In the genomic region with DNA sequence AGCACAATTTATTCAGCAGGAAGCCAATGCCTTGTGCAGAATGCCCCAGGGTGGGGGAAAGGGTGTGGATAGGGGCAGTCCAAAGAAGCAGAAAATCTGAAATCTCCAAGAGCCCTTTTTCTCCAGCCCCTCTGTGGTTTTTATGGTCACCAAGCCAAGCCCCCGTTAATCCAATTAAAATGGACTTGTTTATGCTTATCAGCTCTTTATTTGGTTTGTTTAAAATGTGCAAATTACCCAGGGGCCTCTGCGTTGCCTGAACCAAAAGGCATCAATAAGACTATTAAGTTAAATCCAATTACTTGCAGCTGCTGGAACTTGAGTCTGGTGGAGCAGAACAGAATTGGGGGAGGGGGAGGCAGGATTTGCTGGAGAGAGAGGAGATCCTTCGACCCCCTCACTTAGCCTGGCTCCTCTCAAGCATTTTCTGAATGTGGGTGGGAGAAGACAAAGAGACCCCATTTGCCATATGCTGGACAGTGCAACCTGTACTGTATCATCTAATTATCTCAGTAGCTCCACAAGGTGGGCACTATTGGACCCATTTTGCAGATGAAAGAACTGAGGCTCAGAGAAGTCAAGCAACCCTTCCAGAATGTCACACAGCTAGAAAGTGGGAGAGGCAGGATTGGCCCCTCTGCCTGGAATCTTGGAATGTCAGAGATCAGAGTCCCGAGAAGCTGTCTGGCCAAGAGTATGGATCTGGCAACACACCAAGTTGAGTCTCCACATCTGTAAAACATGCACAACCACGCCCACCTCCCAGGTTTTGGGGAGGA, we compare ENCODE assay signal across 21 cellular contexts.
"Had no signal": no experiment of that assay in that cellular context is flagged by ENCODE, and none has a peak within 500 bp of the region (broad histone marks: within the 10 kb centered on the region; RNA-seq: fewer than 3 reads in every experiment).

No MANE protein-coding gene starts in this region.

- ATAC-seq: activated naive CD8-positive, alpha-beta T cell treated with anti-CD3 and anti-CD28 coated beads, Interleukin-2, amount 50 U/mL, for 24 hours; foreskin keratinocyte; left lobe of liver; lower lobe of right lung; right lobe of liver had no signal

- H3K27me3 Mint-ChIP-seq: activated CD4-positive, alpha-beta memory T cell treated with anti-CD3 and anti-CD28 coated beads for 36 hours; activated naive CD8-positive, alpha-beta T cell treated with anti-CD3 and anti-CD28 coated beads, Interleukin-2, amount 50 U/mL, for 24 hours had no signal

- H3K4me1 Mint-ChIP-seq: activated naive CD8-positive, alpha-beta T cell treated with anti-CD3 and anti-CD28 coated beads, Interleukin-2, amount 50 U/mL, for 24 hours; naive B cell had no signal

- H3K9me3 Mint-ChIP-seq: activated naive CD8-positive, alpha-beta T cell treated with anti-CD3 and anti-CD28 coated beads, Interleukin-2, amount 50 U/mL, for 24 hours; stimulated activated naive CD8-positive, alpha-beta T cell treated with anti-CD3 and anti-CD28 coated beads, Interleukin-15, Interleukin-2, amounts not matched to agents 100 ng/mL and 50 ng/mL, for 24 hours had no signal

- H3K4me3 Mint-ChIP-seq: activated CD4-positive, alpha-beta memory T cell treated with anti-CD3 and anti-CD28 coated beads for 36 hours; activated naive CD8-positive, alpha-beta T cell treated with anti-CD3 and anti-CD28 coated beads, Interleukin-2, amount 50 U/mL, for 24 hours; naive B cell; stimulated activated naive CD8-positive, alpha-beta T cell treated with anti-CD3 and anti-CD28 coated beads, Interleukin-15, Interleukin-2, amounts not matched to agents 100 ng/mL and 50 ng/mL, for 24 hours had no signal

- H3K36me3 Mint-ChIP-seq: activated CD4-positive, alpha-beta memory T cell treated with anti-CD3 and anti-CD28 coated beads for 36 hours; naive B cell had no signal

- H3K27ac Mint-ChIP-seq: activated CD4-positive, alpha-beta memory T cell treated with anti-CD3 and anti-CD28 coated beads for 36 hours; activated naive CD8-positive, alpha-beta T cell treated with anti-CD3 and anti-CD28 coated beads, Interleukin-2, amount 50 U/mL, for 24 hours; naive B cell; stimulated activated naive CD8-positive, alpha-beta T cell treated with anti-CD3 and anti-CD28 coated beads, Interleukin-15, Interleukin-2, amounts not matched to agents 100 ng/mL and 50 ng/mL, for 24 hours had no signal

- DNase-seq: activated CD4-positive, alpha-beta memory T cell treated with anti-CD3 and anti-CD28 coated beads for 36 hours; activated CD4-positive, alpha-beta T cell treated with anti-CD3 and anti-CD28 coated beads for 48 hours; activated CD4-positive, CD25-positive, alpha-beta regulatory T cell; activated effector memory CD4-positive, alpha-beta T cell treated with anti-CD3 and anti-CD28 coated beads, Interleukin-2, amount 50 U/mL, for 16 hours; activated naive CD4-positive, alpha-beta T cell treated with anti-CD3 and anti-CD28 coated beads, Interleukin-2, amount 50 U/mL, for 16 hours; activated naive CD8-positive, alpha-beta T cell treated with anti-CD3 and anti-CD28 coated beads, Interleukin-2, amount 50 U/mL, for 24 hours; activated T-cell treated with anti-CD3 and anti-CD28 coated beads, Interleukin-2, amount 50 U/mL, for 48 hours; cortex of kidney; effector CD4-positive, alpha-beta T cell; foreskin keratinocyte; kidney; lower lobe of right lung; naive B cell; occipital lobe; right lobe of liver; stimulated activated CD4-positive, alpha-beta T cell treated with anti-CD3 and anti-CD28 coated beads, Interleukin-1b, Interleukin-23, amount 100 ng/mL, for 48 hours; substantia nigra; T-helper 9 cell; tibial artery had no signal
